ENCODE assay signal across 8 cellular contexts in genomic region chr10:22606164-22606614, GRCh38.
A peak's percentile ranks its signal among the peaks of the same experiment; 100 is the strongest.
DNase-seq lines count a peak whose midpoint lies in the region; ATAC-seq lines count a peak whose summit lies in the region.

No MANE protein-coding gene starts in this region.

- H3K4me3 Mint-ChIP-seq in T-helper 2 cell treated with Interferon-gamma antibody and Interleukin-4, amounts not matched to agents 5 μg/mL and 100 μg/mL, for 36 hours = peak overlapping the region; percentile 64

- peak overlapping the region; percentile 62 for H3K27ac Mint-ChIP-seq in T-helper 2 cell treated with Interferon-gamma antibody and Interleukin-4, amounts not matched to agents 5 μg/mL and 100 μg/mL, for 36 hours

- DNase-seq in EH (ENCODE audit: low read depth) = peak; percentile 89
- DNase-seq in T-helper 2 cell treated with Interferon-gamma antibody and Interleukin-4, amounts not matched to agents 5 μg/mL and 100 μg/mL, for 36 hours (ENCODE audit: low spot score) = no peak
- peak; percentile 16 for DNase-seq in hepatic stellate cell (ENCODE audit: low spot score)
- DNase-seq in NCI-H128 (lab: John Stamatoyannopoulos, UW; ENCODE audit: unreplicated experiment) = no peak
- no peak for DNase-seq in stimulated activated CD4-positive, alpha-beta T cell treated with anti-CD3 and anti-CD28 coated beads, Interleukin-1b, Interleukin-23, amount 100 ng/mL, for 48 hours
- DNase-seq in NCI-H2107 (lab: John Stamatoyannopoulos, UW) = no peak

- ATAC-seq in GM19395 (IDR thresholded peaks at IDR 0.05; ENCODE audit: unreplicated experiment) (peak; percentile 94), HG03196 (IDR thresholded peaks at IDR 0.05; ENCODE audit: unreplicated experiment) (peak; percentile 92)

- H3K27me3 Mint-ChIP-seq in T-helper 2 cell treated with Interferon-gamma antibody and Interleukin-4, amounts not matched to agents 5 μg/mL and 100 μg/mL, for 36 hours (ENCODE audit: low read depth) = no peaks in the 10 kb centered on the region

- H3K36me3 Mint-ChIP-seq in T-helper 2 cell treated with Interferon-gamma antibody and Interleukin-4, amounts not matched to agents 5 μg/mL and 100 μg/mL, for 36 hours (ENCODE audit: low read depth) = peaks cover 60% of the 10 kb centered on the region

- H3K4me1 Mint-ChIP-seq in T-helper 2 cell treated with Interferon-gamma antibody and Interleukin-4, amounts not matched to agents 5 μg/mL and 100 μg/mL, for 36 hours (ENCODE audit: low read depth) = peaks cover 58% of the 10 kb centered on the region

- H3K9me3 Mint-ChIP-seq in T-helper 2 cell treated with Interferon-gamma antibody and Interleukin-4, amounts not matched to agents 5 μg/mL and 100 μg/mL, for 36 hours = no peaks in the 10 kb centered on the region

Comparison
In these comparisons a context has a peak if more than half of its experiments do, and no peak if none do; other contexts are left out.
1. DNase-seq: peak in EH (single experiment) and hepatic stellate cell (single experiment); none in T-helper 2 cell treated with Interferon-gamma antibody and Interleukin-4, amounts not matched to agents 5 μg/mL and 100 μg/mL, for 36 hours (single experiment), NCI-H128 (single experiment), stimulated activated CD4-positive, alpha-beta T cell treated with anti-CD3 and anti-CD28 coated beads, Interleukin-1b, Interleukin-23, amount 100 ng/mL, for 48 hours (single experiment) and NCI-H2107 (single experiment).